15 cellular contexts compared by ENCODE assay signal in genomic region chr3:25478964-25479726, GRCh38. TPM values are rescaled to one million over a fixed set of nuclear protein-coding genes. Genes with fewer than 3 reads are reported as not detected.
A peak's percentile ranks its signal among the peaks of the same experiment; 100 is the strongest.
DNase-seq lines count a peak whose midpoint lies in the region; TF ChIP-seq lines count a peak whose summit lies in the region.
"Had no signal": no experiment of that assay in that cellular context is flagged by ENCODE, and none has a peak within 500 bp of the region (broad histone marks: within the 10 kb centered on the region; RNA-seq: fewer than 3 reads in every experiment).

No MANE protein-coding gene starts in this region.

- TF ChIP-seq EP300 in SK-N-SH (IDR thresholded peaks at IDR 0.05; ENCODE audit: borderline replicate concordance in 1 of 2, low read depth in 1 of 2, low read length in 1 of 2) = 0 out of 4 replicates have a peak, but pooled peaks of 1 of the 2 experiments have one; percentile 21

- intact Hi-C loops in tibial artery (cut with DNase I; ENCODE audit: low total_unique reads) = no loop called here
- intact Hi-C loops in vagina (cut with DNase I) = no loop called here

- peaks cover 47% of the 10 kb centered on the region; the same call in 1 of the 2 replicates for H3K79me2 ChIP-seq in SK-N-SH (ENCODE audit: insufficient read depth)

- POLR2A ChIA-PET in SK-N-SH (lab: Yijun Ruan, JAX) = no interaction called here

- H3K4me1 ChIP-seq in SK-N-SH (ENCODE audit: control insufficient read depth in 1 of 2, insufficient read depth in 2 of 2, low read depth in 1 of 2, low read length in 1 of 2) (peaks cover 36 to 54% of the 10 kb centered on the region in 2 experiments), tibial artery (peaks cover 0 to 80% (median 35%) of the 10 kb centered on the region in 4 donors), vagina (peaks cover 9% of the 10 kb centered on the region)
- no peaks in the 10 kb centered on the region for H3K4me1 ChIP-seq in effector memory CD4-positive, alpha-beta T cell (ENCODE audit: control insufficient read depth, insufficient read depth, low read length, poor library complexity, severe bottlenecking)

- no peak overlapping the region for H3K4me2 ChIP-seq in SK-N-SH

- TF ChIP-seq POLR2A in vagina (IDR thresholded peaks at IDR 0.05) = no peak

- no peaks in the 10 kb centered on the region for H3K36me3 ChIP-seq in SK-N-SH (replicated peaks in 1 of 2; ENCODE audit: control insufficient read depth in 1 of 2, insufficient read depth in 2 of 2, low read length in 1 of 2)
- H3K36me3 ChIP-seq in tibial artery = no peaks in the 10 kb centered on the region
- H3K36me3 ChIP-seq in effector memory CD4-positive, alpha-beta T cell (ENCODE audit: control insufficient read depth, insufficient read depth, low read length) = no peaks in the 10 kb centered on the region
- H3K36me3 ChIP-seq in vagina = no peaks in the 10 kb centered on the region

- H3K4me3 Mint-ChIP-seq in chondrocyte (ENCODE audit: unreplicated experiment) (no peak overlapping the region), nephron progenitor cell (no peak overlapping the region)

- H3K9me2 ChIP-seq in SK-N-SH = no peaks in the 10 kb centered on the region

- H3K36me3 Mint-ChIP-seq in chondrocyte (ENCODE audit: low read depth) (no peaks in the 10 kb centered on the region), nephron progenitor cell (ENCODE audit: low read depth) (no peaks in the 10 kb centered on the region)

- peak overlapping the region; percentile 94 for H3K27ac Mint-ChIP-seq in chondrocyte (ENCODE audit: unreplicated experiment)
- H3K27ac Mint-ChIP-seq in nephron progenitor cell = no peak overlapping the region

- peaks cover 91% of the 10 kb centered on the region for H3K4me1 Mint-ChIP-seq in chondrocyte (ENCODE audit: low read depth)
- H3K4me1 Mint-ChIP-seq in nephron progenitor cell = peaks cover 30% of the 10 kb centered on the region

- H3F3A ChIP-seq in SK-N-SH (replicated peaks; ENCODE audit: insufficient read depth) = peaks cover 34% of the 10 kb centered on the region

- H3K27ac ChIP-seq in SK-N-SH (ENCODE audit: low read depth in 2 of 2, low read length in 1 of 2) (peak overlapping the region; percentile 41 to 61), tibial artery (peak overlapping the region; percentile 76 to 79), vagina (no peak overlapping the region)
- H3K27ac ChIP-seq in effector memory CD4-positive, alpha-beta T cell (ENCODE audit: insufficient read depth, low read length, poor library complexity, severe bottlenecking) = no peak overlapping the region
- H3K27ac ChIP-seq: RWPE1 had no signal

- no peaks in the 10 kb centered on the region for H3K9me3 ChIP-seq in SK-N-SH
- H3K9me3 ChIP-seq in tibial artery = no peaks in the 10 kb centered on the region
- H3K9me3 ChIP-seq in effector memory CD4-positive, alpha-beta T cell (ENCODE audit: control insufficient read depth, low read length) = no peaks in the 10 kb centered on the region
- no peaks in the 10 kb centered on the region for H3K9me3 ChIP-seq in vagina

- TF ChIP-seq CTCF in SK-N-SH (IDR thresholded peaks at IDR 0.05) (no peak), chondrocyte (IDR thresholded peaks at IDR 0.05) (no peak), tibial artery (IDR thresholded peaks at IDR 0.05) (no peak), nephron progenitor cell (IDR thresholded peaks at IDR 0.05) (no peak), vagina (IDR thresholded peaks at IDR 0.05) (no peak)

- H3K4me3 ChIP-seq in SK-N-SH (ENCODE audit: low read depth in 2 of 2, low read length in 1 of 2) (no peak overlapping the region), tibial artery (no peak overlapping the region), vagina (no peak overlapping the region)
- no peak overlapping the region for H3K4me3 ChIP-seq in effector memory CD4-positive, alpha-beta T cell (ENCODE audit: insufficient read depth, low read depth, low read length, poor library complexity, severe bottlenecking)
- H3K4me3 ChIP-seq: K562 had no signal

- H3K27me3 Mint-ChIP-seq in chondrocyte (ENCODE audit: low read depth) (no peaks in the 10 kb centered on the region), nephron progenitor cell (ENCODE audit: low read depth, poor library complexity) (no peaks in the 10 kb centered on the region)

- DNase-seq in SK-N-SH = no peak
- no peak for DNase-seq in chondrocyte (ENCODE audit: low spot score)
- DNase-seq in iris pigment epithelial cell (ENCODE audit: low read depth) = peak; percentile 53
- DNase-seq in tibial artery = no peak
- DNase-seq in nephron progenitor cell = no peak
- no peak for DNase-seq in effector memory CD4-positive, alpha-beta T cell
- DNase-seq in vagina (ENCODE audit: extremely low spot score in 2 of 2) = no peak
- DNase-seq: AML-193, COR-L47, NCI-H1436, NCI-H2029, NCI-H82, PC-3 had no signal

- 44% methylated on average over 3 of the region's 3 CpGs for WGBS in SK-N-SH (ENCODE audit: low lambda C conversion rate)

- H4K20me1 ChIP-seq in SK-N-SH (ENCODE audit: insufficient read depth) = no peaks in the 10 kb centered on the region

- H3K27me3 ChIP-seq in SK-N-SH (ENCODE audit: insufficient read depth) (no peaks in the 10 kb centered on the region), tibial artery (no peaks in the 10 kb centered on the region), vagina (no peaks in the 10 kb centered on the region)
- H3K27me3 ChIP-seq in effector memory CD4-positive, alpha-beta T cell (replicated peaks; ENCODE audit: control insufficient read depth, insufficient read depth, low read length, poor library complexity, severe bottlenecking) = no peaks in the 10 kb centered on the region

- CTCF ChIA-PET in SK-N-SH (lab: Yijun Ruan, JAX) = interaction anchor here (0.7 to 1.3 kb wide), 4 partner anchors 10 to 321 kb away, joined by 3 to 4 read pairs (median 3); no protein-coding TSS in a partner anchor

- H3K9me3 Mint-ChIP-seq in chondrocyte (ENCODE audit: low read depth) = no peaks in the 10 kb centered on the region
- no peaks in the 10 kb centered on the region for H3K9me3 Mint-ChIP-seq in nephron progenitor cell

- no peak overlapping the region for H2AFZ ChIP-seq in SK-N-SH (ENCODE audit: low read depth)

- no peak overlapping the region for H3K9ac ChIP-seq in SK-N-SH

- no peak for TF ChIP-seq RAD21 in SK-N-SH (IDR thresholded peaks at IDR 0.05; ENCODE audit: low read length)

TF ChIP-seq in SK-N-SH, 30 proteins besides CTCF, POLR2A, EP300 and RAD21:
- TF ChIP-seq TCF12 (IDR thresholded peaks at IDR 0.05) = peak; percentile 12; the same call in 1 of the 2 replicates
- TF ChIP-seq JUND (IDR thresholded peaks at IDR 0.05) = peak; percentile 19; the same call in 1 of the 2 replicates
- TF ChIP-seq FOSL2 (IDR thresholded peaks at IDR 0.05; ENCODE audit: borderline replicate concordance, low read depth) = peak; percentile 19; the same call in 1 of the 2 replicates
- TF ChIP-seq IRF3 (IDR thresholded peaks at IDR 0.05; ENCODE audit: low read depth, low read length) = no peak
- TF ChIP-seq RFX5 (IDR thresholded peaks at IDR 0.05; ENCODE audit: low read length) = no peak
- TF ChIP-seq PBX3 (IDR thresholded peaks at IDR 0.05) = peak; percentile 76
TF ChIP-seq in SK-N-SH: peak in this region for 4.

RNA-seq across cellular contexts. Expression of gene RARB, which starts 51.1 kb away (rescaled TPM):
- polyA plus RNA-seq in SK-N-SH (2012; rRNA removed) = 10.7 and 15.2 TPM in 2 replicates
- polyA plus RNA-seq in SK-N-SH (2012; cell fraction: cytosol; rRNA removed) = 13.7 and 14.8 TPM in 2 replicates
- polyA plus RNA-seq in SK-N-SH (2012; cell fraction: nucleus; rRNA removed) = 8.0 and 16.6 TPM in 2 replicates
- total RNA-seq in chondrocyte = 5.9 to 10.7 TPM (median 7.6 TPM) in 3 replicates
- total RNA-seq in vagina = 15.0 TPM
- total RNA-seq: PC-3 had no signal

Comparison
In these comparisons a context has a peak if more than half of its experiments do, and no peak if none do; other contexts are left out.
1. H3K27ac ChIP-seq: peak in SK-N-SH (2 of 2) and tibial artery (2 of 2); none in effector memory CD4-positive, alpha-beta T cell (single experiment) and vagina (single experiment).